Comparison of ENCODE assay signal across 1 cellular context in genomic region chr6:162373192-162373591, GRCh38.
TF ChIP-seq lines count a peak whose summit lies in the region.

No MANE protein-coding gene starts in this region.

TF ChIP-seq in HepG2, 621 proteins besides CTCF, POLR2A, EP300 and RAD21 (continued from another document and continues in another):
- TF ChIP-seq AFF4 (CRISPR knock-in tag; IDR thresholded peaks at IDR 0.05): no peak
- TF ChIP-seq HDAC1 (CRISPR knock-in tag; IDR thresholded peaks at IDR 0.05): 0 out of 2 replicates have a peak, but pooled peaks have one; percentile 9
- no peak for TF ChIP-seq PHF20 (CRISPR knock-in tag; IDR thresholded peaks at IDR 0.05)
- TF ChIP-seq IKZF1 (IDR thresholded peaks at IDR 0.05): no peak
- no peak for TF ChIP-seq CSRNP1 (CRISPR knock-in tag; IDR thresholded peaks at IDR 0.05)
- no peak for TF ChIP-seq ZFP36 (IDR thresholded peaks at IDR 0.05; ENCODE audit: borderline replicate concordance, low read depth, low read length, partially characterized antibody)
- TF ChIP-seq ZNF709 (CRISPR knock-in tag; IDR thresholded peaks at IDR 0.05): no peak
- TF ChIP-seq THRA (CRISPR knock-in tag; IDR thresholded peaks at IDR 0.05; ENCODE audit: borderline replicate concordance): no peak
- peak; percentile 60; the same call in 1 of the 2 replicates for TF ChIP-seq NFIC (IDR thresholded peaks at IDR 0.05; ENCODE audit: low read length)
- TF ChIP-seq PAXIP1 (CRISPR knock-in tag; conservative IDR thresholded peaks at IDR 0.05): peak; percentile 36; the same call in 1 of the 2 replicates
- TF ChIP-seq ZBTB25 (CRISPR knock-in tag; IDR thresholded peaks at IDR 0.05): no peak
- no peak for TF ChIP-seq CHCHD3 (CRISPR knock-in tag; IDR thresholded peaks at IDR 0.05)
- peak; percentile 76 for TF ChIP-seq NR2F6 (IDR thresholded peaks at IDR 0.05)
- peak; percentile 14; the same call in 1 of the 2 replicates for TF ChIP-seq NR2F6 (CRISPR knock-in tag; IDR thresholded peaks at IDR 0.05)
- no peak for TF ChIP-seq ZNF230 (CRISPR knock-in tag; IDR thresholded peaks at IDR 0.05)
- TF ChIP-seq TBX3 (IDR thresholded peaks at IDR 0.05; ENCODE audit: borderline replicate concordance): no peak
- TF ChIP-seq ZNF687 (CRISPR knock-in tag; IDR thresholded peaks at IDR 0.05): no peak
- TF ChIP-seq ZNF740 (CRISPR knock-in tag; IDR thresholded peaks at IDR 0.05): no peak
- no peak for TF ChIP-seq SOX13 (IDR thresholded peaks at IDR 0.05)
- TF ChIP-seq SOX13 (CRISPR knock-in tag; conservative IDR thresholded peaks at IDR 0.05 in 1 of 2, IDR thresholded peaks at IDR 0.05 in 1 of 2): peak in 1 of 2 experiments; percentile 62; a peak in 1 of 4 replicates
- no peak for TF ChIP-seq MAZ (IDR thresholded peaks at IDR 0.05; ENCODE audit: borderline replicate concordance, low read depth, low read length)
- no peak for TF ChIP-seq MAZ (CRISPR knock-in tag; IDR thresholded peaks at IDR 0.05; ENCODE audit: low read depth)
- peak; percentile 91 for TF ChIP-seq HNF1A (IDR thresholded peaks at IDR 0.05; ENCODE audit: low read depth)
- peak; percentile 44; the same call in 1 of the 2 replicates for TF ChIP-seq HNF1A (CRISPR knock-in tag; IDR thresholded peaks at IDR 0.05; ENCODE audit: borderline replicate concordance)
- TF ChIP-seq CREM (IDR thresholded peaks at IDR 0.05): 0 out of 2 replicates have a peak, but pooled peaks have one; percentile 31
- TF ChIP-seq CREM (CRISPR knock-in tag; IDR thresholded peaks at IDR 0.05): no peak
- TF ChIP-seq NR2C2 (CRISPR knock-in tag; IDR thresholded peaks at IDR 0.05; ENCODE audit: borderline replicate concordance): no peak
- TF ChIP-seq EED (CRISPR knock-in tag; IDR thresholded peaks at IDR 0.05): no peak
- TF ChIP-seq FOXA3 (CRISPR knock-in tag; IDR thresholded peaks at IDR 0.05): peak; percentile 56; the same call in 1 of the 2 replicates
- TF ChIP-seq GPN1 (CRISPR knock-in tag; IDR thresholded peaks at IDR 0.05; ENCODE audit: borderline replicate concordance): no peak
- peak; percentile 60; the same call in 1 of the 2 replicates for TF ChIP-seq SOX5 (CRISPR knock-in tag; IDR thresholded peaks at IDR 0.05; ENCODE audit: borderline replicate concordance)
- no peak for TF ChIP-seq FOXP1 (IDR thresholded peaks at IDR 0.05)
- peak; percentile 65 for TF ChIP-seq FOXP1 (CRISPR knock-in tag; IDR thresholded peaks at IDR 0.05)
- no peak for TF ChIP-seq ZNF3 (CRISPR knock-in tag; IDR thresholded peaks at IDR 0.05)
